Comparison of ENCODE assay signal across 9 cellular contexts in genomic region chr9:26723486-26723885, GRCh38.
DNase-seq lines count a peak whose midpoint lies in the region; ATAC-seq and TF ChIP-seq lines count a peak whose summit lies in the region.
"Had no signal": no experiment of that assay in that cellular context is flagged by ENCODE, and none has a peak within 500 bp of the region (broad histone marks: within the 10 kb centered on the region; RNA-seq: fewer than 3 reads in every experiment).

No MANE protein-coding gene starts in this region.

- DNase-seq in AG09309 (ENCODE audit: low read depth) (no peak), SW480 (ENCODE audit: low spot score) (peak; percentile 14), glomerular visceral epithelial cell (ENCODE audit: extremely low spot score) (peak; percentile 8), tibial nerve (ENCODE audit: low spot score in 2 of 2) (peak; percentile 22 to 26), superior temporal gyrus (ENCODE audit: extremely low spot score) (no peak)
- DNase-seq in effector CD8-positive, alpha-beta T cell (lab: John Stamatoyannopoulos, UW) = no peak

- H3K4me1 ChIP-seq in tibial nerve = peaks cover 0 to 9% (median 0%) of the 10 kb centered on the region in 4 donors
- H3K4me1 ChIP-seq: heart left ventricle had no signal

- H3K9me3 ChIP-seq in tibial nerve = no peaks in the 10 kb centered on the region
- H3K9me3 ChIP-seq: heart left ventricle had no signal

- H3K27me3 ChIP-seq in tibial nerve = no peaks in the 10 kb centered on the region

- WGBS in tibial nerve, 2 donors = 30 to 31% methylated on average over 9 of the region's 9 CpGs

- ATAC-seq in GM18508 (IDR thresholded peaks at IDR 0.05; ENCODE audit: insufficient read depth, unreplicated experiment) (peak; percentile 62), HG03439 (IDR thresholded peaks at IDR 0.05; ENCODE audit: unreplicated experiment) (peak; percentile 74)
- ATAC-seq: heart left ventricle had no signal

- TF ChIP-seq POLR2A in tibial nerve (IDR thresholded peaks at IDR 0.05) = no peak

- H3K4me3 ChIP-seq in AG09309 (ENCODE audit: control insufficient read depth, low read depth, low read length) = no peak overlapping the region
- H3K4me3 ChIP-seq in tibial nerve = peak overlapping the region in 1 of 4 donors; percentile 6
- H3K4me3 ChIP-seq: heart left ventricle had no signal

- TF ChIP-seq CTCF in AG09309 (IDR thresholded peaks at IDR 0.05; ENCODE audit: control insufficient read depth, insufficient read depth, low read depth, low read length, missing control alignments) (peak; percentile 52), tibial nerve (IDR thresholded peaks at IDR 0.05) (peak in 3 of 5 experiments; percentile 19 to 34 (median 30))

- no peak overlapping the region for H3K27ac ChIP-seq in tibial nerve
- H3K27ac ChIP-seq: heart left ventricle had no signal

- H3K36me3 ChIP-seq in tibial nerve = no peaks in the 10 kb centered on the region
- H3K36me3 ChIP-seq: heart left ventricle had no signal

- no peak for TF ChIP-seq EP300 in tibial nerve (IDR thresholded peaks at IDR 0.05)

Comparison
In these comparisons a context has a peak if more than half of its experiments do, and no peak if none do; other contexts are left out.
1. DNase-seq: peak in SW480 (single experiment), glomerular visceral epithelial cell (single experiment) and tibial nerve (2 of 2); none in AG09309 (single experiment), effector CD8-positive, alpha-beta T cell (single experiment) and superior temporal gyrus (single experiment).